26 cellular contexts compared by ENCODE assay signal in the genomic region with DNA sequence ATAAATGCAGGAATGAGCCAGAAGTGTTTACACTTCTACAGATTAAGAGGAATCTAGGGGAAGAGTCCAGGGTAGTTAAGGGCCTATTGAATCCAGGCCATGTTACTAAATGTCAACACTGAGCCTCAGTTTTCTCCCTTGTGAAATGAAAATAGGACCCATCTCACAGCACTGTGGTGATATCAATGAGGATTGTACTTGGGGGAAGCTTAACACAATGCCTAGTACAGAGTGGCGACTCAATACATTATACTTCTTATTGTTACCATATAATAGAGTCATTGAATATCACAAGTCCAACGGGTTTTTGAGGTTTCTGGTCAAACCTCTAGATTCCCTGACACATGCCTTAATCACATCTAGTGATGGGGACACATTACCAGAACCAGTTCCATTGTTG.
"Had no signal": no experiment of that assay in that cellular context is flagged by ENCODE, and none has a peak within 500 bp of the region (broad histone marks: within the 10 kb centered on the region; RNA-seq: fewer than 3 reads in every experiment).

No MANE protein-coding gene starts in this region.

- H3K9me3 ChIP-seq: gastroesophageal sphincter, heart right ventricle, mucosa of descending colon, neutrophil, sigmoid colon, spleen, transverse colon, vagina had no signal

- H3K4me3 ChIP-seq: gastroesophageal sphincter, heart right ventricle, mucosa of descending colon, sigmoid colon, SK-N-MC, spleen, transverse colon, vagina had no signal

- H3K27me3 ChIP-seq: gastroesophageal sphincter, heart right ventricle, neutrophil, sigmoid colon, spleen, transverse colon, vagina had no signal

- H3K27ac ChIP-seq: gastroesophageal sphincter, heart right ventricle, neutrophil, parathyroid adenoma, sigmoid colon, SK-N-MC, spleen, transverse colon, vagina had no signal

- DNase-seq: activated B cell treated with CpG ODN at 0.5 μM for 24 hours; activated CD4-positive, alpha-beta memory T cell treated with anti-CD3 and anti-CD28 coated beads, Interleukin-2, amount 10 ng/mL, durations not matched to agents 7 days and 5 days; activated CD4-positive, alpha-beta T cell treated with anti-CD3 and anti-CD28 coated beads for 48 hours; activated CD8-positive, alpha-beta memory T cell treated with anti-CD3 and anti-CD28 coated beads, Interleukin-2, amount 10 ng/mL, durations not matched to agents 7 days and 5 days; activated effector memory CD4-positive, alpha-beta T cell treated with Interleukin-2 at 50 U/mL for 16 hours; activated naive CD4-positive, alpha-beta T cell treated with anti-CD3 and anti-CD28 coated beads, Interleukin-2, amount 10 ng/mL, durations not matched to agents 7 days and 5 days; activated T-cell treated with anti-CD3 and anti-CD28 coated beads, Interleukin-2, amount 50 U/mL, for 1 hour; dermis blood vessel endothelial cell; effector memory CD8-positive, alpha-beta T cell; heart right ventricle; immature natural killer cell; kidney glomerular epithelial cell; left ventricle myocardium superior; mesenchymal stem cell; mucosa of descending colon; naive B cell; sigmoid colon; spleen; stimulated activated CD4-positive, alpha-beta T cell treated with anti-CD3 and anti-CD28 coated beads, Interleukin-4, amount 100 ng/mL, for 4 hours; stimulated activated naive CD4-positive, alpha-beta T cell; transverse colon had no signal
